ENCODE assay signal across 8 cellular contexts in the genomic region with DNA sequence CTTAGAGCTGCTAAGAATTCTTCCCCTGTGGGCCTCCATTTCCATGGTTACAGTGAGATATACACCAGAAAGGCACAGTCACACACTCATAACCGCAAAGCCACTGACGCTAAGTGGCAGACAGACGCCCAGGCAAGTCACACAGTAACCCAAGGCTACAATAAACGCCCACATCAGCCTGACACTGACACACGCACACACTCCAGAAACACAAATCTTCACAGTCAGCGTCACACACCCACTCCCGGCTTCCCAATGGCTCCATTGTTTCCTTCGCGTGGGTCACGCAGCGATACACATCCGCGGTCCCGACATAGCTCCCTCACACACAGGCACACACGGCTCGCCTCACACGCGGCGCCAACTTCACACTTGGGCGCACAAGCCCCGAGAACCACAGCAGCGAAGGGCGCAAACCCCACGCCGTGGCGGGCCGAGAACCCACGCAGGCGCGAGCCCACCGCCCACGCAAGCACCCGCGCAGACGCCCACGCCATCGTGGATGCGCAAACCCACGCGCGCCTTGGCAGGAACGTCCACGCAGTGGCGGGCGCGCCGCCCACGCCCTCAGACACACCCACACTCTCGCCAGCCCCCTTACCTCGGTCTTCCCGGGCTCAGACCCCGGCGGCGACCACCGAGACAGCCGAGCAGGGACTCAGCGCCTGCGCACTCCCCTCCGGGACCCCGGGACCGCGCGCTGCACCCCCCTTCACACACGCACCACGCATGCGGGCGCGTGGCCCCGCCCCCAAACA.
DNase-seq lines count a peak whose midpoint lies in the region; ATAC-seq and TF ChIP-seq lines count a peak whose summit lies in the region.

Gene ZNF667, minus strand, starts transcription at position 675 of the 758 bp plus-strand sequence. CDS start 14,975 bp downstream, outside the sequence.

- H3K4me3 ChIP-seq in cardiac fibroblast (replicated peaks in 1 of 2; ENCODE audit: low read depth in 2 of 2, low read length in 2 of 2): peak within 1 kb of the TSS; percentile 64 to 92

- TF ChIP-seq CTCF in cardiac fibroblast (IDR thresholded peaks at IDR 0.05; ENCODE audit: low read depth, low read length): no peak

- DNase-seq in CMK (ENCODE audit: low read depth) (peak; percentile 95), RPMI8226 (peak; percentile 50), cardiac fibroblast (ENCODE audit: low read depth in 2 of 2) (peak; percentile 47 to 61), kidney glomerular epithelial cell (lab: John Stamatoyannopoulos, UW) (peak; percentile 60), NCI-H524 (lab: John Stamatoyannopoulos, UW) (no peak)
- DNase-seq in stimulated activated CD4-positive, alpha-beta T cell treated with anti-CD3 and anti-CD28 coated beads, Interleukin-4, amount 100 ng/mL, for 48 hours (ENCODE audit: low read depth in 2 of 2): peak; percentile 1 to 4
- DNase-seq in effector CD4-positive, alpha-beta T cell: no peak

- ATAC-seq in GM18517 (IDR thresholded peaks at IDR 0.05; ENCODE audit: unreplicated experiment): no peak

Comparison
In these comparisons a context has a peak if more than half of its experiments do, and no peak if none do; other contexts are left out.
1. DNase-seq: peak in CMK (single experiment), RPMI8226 (single experiment), cardiac fibroblast (2 of 2), kidney glomerular epithelial cell (single experiment) and stimulated activated CD4-positive, alpha-beta T cell treated with anti-CD3 and anti-CD28 coated beads, Interleukin-4, amount 100 ng/mL, for 48 hours (2 of 2); none in effector CD4-positive, alpha-beta T cell (single experiment) and NCI-H524 (0 of 2).